25 cellular contexts compared by ENCODE assay signal in genomic region chr7:28375729-28376128, GRCh38.
"Had no signal": no experiment of that assay in that cellular context is flagged by ENCODE, and none has a peak within 500 bp of the region (broad histone marks: within the 10 kb centered on the region; RNA-seq: fewer than 3 reads in every experiment).

No MANE protein-coding gene starts in this region.

- H3K36me3 ChIP-seq: colonic mucosa, esophagus squamous epithelium, gastrocnemius medialis, heart right ventricle, left lung, lower lobe of right lung had no signal

- H3K9me3 Mint-ChIP-seq: dendritic cell treated with granulocyte-macrophage colony-stimulating factor and Interleukin-4, amounts not matched to agents 40 ng/mL and 50 ng/mL, for 4 days; effector memory CD8-positive, alpha-beta T cell; endodermal cell; mesothelial cell of epicardium had no signal

- DNase-seq: colonic mucosa; cortex of kidney; effector CD8-positive, alpha-beta T cell; effector memory CD8-positive, alpha-beta T cell; endodermal cell; erythroblast; esophagus squamous epithelium; foreskin fibroblast; foreskin melanocyte; gastrocnemius medialis; glutamatergic neuron; head of caudate nucleus; heart right ventricle; hippocampal formation; left cardiac atrium; left lung; left ventricle myocardium superior; lower lobe of right lung; mesenchymal stem cell; mucosa of descending colon had no signal

- H3K36me3 Mint-ChIP-seq: mesothelial cell of epicardium had no signal

- H3K9me3 ChIP-seq: colonic mucosa, esophagus squamous epithelium, gastrocnemius medialis, heart right ventricle, left lung, lower lobe of right lung, mucosa of descending colon had no signal

- H3K4me1 ChIP-seq: colonic mucosa, gastrocnemius medialis, left lung, lower lobe of right lung had no signal

- H3K4me3 ChIP-seq: colonic mucosa, esophagus squamous epithelium, gastrocnemius medialis, heart right ventricle, left lung, lower lobe of right lung, mucosa of descending colon had no signal

- ATAC-seq: effector memory CD8-positive, alpha-beta T cell; gastrocnemius medialis; heart right ventricle; left cardiac atrium; left lung; left ventricle myocardium superior; lower lobe of right lung; mucosa of descending colon had no signal

- FAIRE-seq: endometrium, keratinocyte had no signal

- H3K27ac Mint-ChIP-seq: dendritic cell treated with granulocyte-macrophage colony-stimulating factor and Interleukin-4, amounts not matched to agents 40 ng/mL and 50 ng/mL, for 4 days; effector memory CD8-positive, alpha-beta T cell; endodermal cell; mesothelial cell of epicardium had no signal

- H3K27ac ChIP-seq: colonic mucosa, epithelial cell of prostate, esophagus squamous epithelium, gastrocnemius medialis, heart right ventricle, left lung, lower lobe of right lung had no signal

- H3K4me3 Mint-ChIP-seq: dendritic cell treated with granulocyte-macrophage colony-stimulating factor and Interleukin-4, amounts not matched to agents 40 ng/mL and 50 ng/mL, for 4 days; effector memory CD8-positive, alpha-beta T cell; endodermal cell; mesothelial cell of epicardium had no signal

- H3K27me3 ChIP-seq: colonic mucosa, esophagus squamous epithelium, gastrocnemius medialis had no signal

- H3K4me1 Mint-ChIP-seq: endodermal cell, mesothelial cell of epicardium had no signal
